ENCODE assay signal across 20 cellular contexts in the genomic region with DNA sequence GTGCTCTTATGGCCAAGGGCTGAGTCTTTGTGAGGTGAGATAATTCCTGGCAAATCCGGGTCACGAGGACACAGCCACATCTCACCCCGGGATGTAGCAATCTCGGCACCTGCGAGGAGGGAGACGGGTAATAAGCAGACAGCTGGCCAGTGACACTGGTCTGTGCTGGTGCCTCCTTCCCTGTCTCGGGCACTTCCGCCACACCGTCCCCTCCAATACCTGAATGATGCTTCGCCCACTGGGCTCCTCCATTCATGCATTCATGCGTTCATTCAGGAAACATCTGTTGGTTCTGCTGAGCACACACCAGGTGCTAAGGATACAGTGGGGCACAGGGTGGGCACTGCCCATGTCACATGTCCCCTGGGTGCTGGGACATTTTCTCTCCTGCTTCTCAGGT.
"Had no signal": no experiment of that assay in that cellular context is flagged by ENCODE, and none has a peak within 500 bp of the region (broad histone marks: within the 10 kb centered on the region; RNA-seq: fewer than 3 reads in every experiment).

No MANE protein-coding gene starts in this region.

- H3K27ac ChIP-seq: epithelial cell of prostate, heart left ventricle, left ventricle myocardium inferior, pancreas, WERI-Rb-1 had no signal

- H3K36me3 ChIP-seq: heart left ventricle, left ventricle myocardium inferior, pancreas, WERI-Rb-1 had no signal

- H3K27me3 ChIP-seq: heart left ventricle, pancreas had no signal

- ATAC-seq: heart left ventricle; naive thymus-derived CD4-positive, alpha-beta T cell; pancreas; sciatic nerve had no signal

- H3K36me3 Mint-ChIP-seq: brain had no signal

- DNase-seq: activated CD4-positive, alpha-beta T cell treated with anti-CD3 and anti-CD28 coated beads, Interleukin-2, amount 50 U/mL, for 4 hours; activated naive CD4-positive, alpha-beta T cell; activated naive CD8-positive, alpha-beta T cell treated with anti-CD3 and anti-CD28 coated beads for 36 hours; amygdala; caudate nucleus; dorsolateral prefrontal cortex; foreskin melanocyte; kidney glomerular epithelial cell; left ventricle myocardium inferior; mammary epithelial cell; naive thymus-derived CD4-positive, alpha-beta T cell; pancreas; stimulated activated CD4-positive, alpha-beta T cell treated with anti-CD3 and anti-CD28 coated beads, Interleukin-4, amount 100 ng/mL, for 1 hour; WERI-Rb-1 had no signal

- H3K4me2 ChIP-seq: smooth muscle cell had no signal

- H3K4me3 Mint-ChIP-seq: activated naive CD8-positive, alpha-beta T cell treated with anti-CD3 and anti-CD28 coated beads for 36 hours; activated T-helper 1 cell treated with anti-CD3 and anti-CD28 coated beads, Interleukin-12 subunit alpha, Interleukin-12 subunit beta, Interleukin-2, Interleukin-4 antibody, amounts not matched to agents 30 ng/mL and 10 ng/mL and 1 ng/mL, durations not matched to agents 14 hours and 24 hours and 36 hours; brain; naive thymus-derived CD4-positive, alpha-beta T cell had no signal

- H3K27ac Mint-ChIP-seq: activated naive CD8-positive, alpha-beta T cell treated with anti-CD3 and anti-CD28 coated beads for 36 hours; brain; naive thymus-derived CD4-positive, alpha-beta T cell had no signal

- H3K9me3 Mint-ChIP-seq: activated naive CD8-positive, alpha-beta T cell treated with anti-CD3 and anti-CD28 coated beads for 36 hours; activated T-helper 1 cell treated with anti-CD3 and anti-CD28 coated beads, Interleukin-12 subunit alpha, Interleukin-12 subunit beta, Interleukin-2, Interleukin-4 antibody, amounts not matched to agents 30 ng/mL and 10 ng/mL and 1 ng/mL, durations not matched to agents 14 hours and 24 hours and 36 hours; naive thymus-derived CD4-positive, alpha-beta T cell had no signal

- H3K27me3 Mint-ChIP-seq: activated naive CD8-positive, alpha-beta T cell treated with anti-CD3 and anti-CD28 coated beads for 36 hours; brain; naive thymus-derived CD4-positive, alpha-beta T cell had no signal

- H3K4me3 ChIP-seq: dorsolateral prefrontal cortex, heart left ventricle, left ventricle myocardium inferior, pancreas, smooth muscle cell had no signal

- H3K9me3 ChIP-seq: heart left ventricle, left ventricle myocardium inferior, pancreas had no signal

- H3K4me1 ChIP-seq: pancreas had no signal
